Comparison of ENCODE assay signal across 9 cellular contexts in the genomic region with DNA sequence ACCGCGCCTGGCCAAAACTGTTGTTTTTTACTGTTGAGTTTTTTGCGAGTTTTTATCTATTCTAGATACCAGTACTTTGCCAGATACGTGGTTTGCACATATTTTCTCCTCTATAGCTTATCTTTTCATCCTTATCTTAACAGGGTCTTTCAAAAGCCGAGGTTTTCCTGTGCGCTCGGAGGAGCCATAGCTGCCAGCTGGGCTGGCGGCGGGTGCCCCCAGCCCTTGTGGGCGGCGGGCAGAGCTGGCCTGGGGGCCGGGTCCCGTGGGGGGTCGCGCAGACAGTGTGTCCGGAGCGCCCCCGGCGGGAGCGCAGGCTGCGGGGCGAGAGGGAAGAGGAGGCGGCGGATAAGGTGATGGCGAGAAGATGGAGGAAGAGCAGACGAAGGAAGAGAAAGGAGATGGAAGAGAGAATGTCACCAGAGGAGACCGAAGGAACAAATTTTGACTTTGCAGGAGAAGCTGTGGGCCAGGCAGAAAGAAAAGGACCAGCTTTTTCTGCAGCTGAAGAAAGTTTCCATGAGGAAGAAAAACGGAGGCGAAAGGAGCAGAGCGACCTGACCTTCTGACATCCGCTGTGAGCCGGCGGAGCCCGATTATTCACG. TPM values are rescaled to one million over a fixed set of nuclear protein-coding genes. Genes with fewer than 3 reads are reported as not detected.
DNase-seq lines count a peak whose midpoint lies in the region; ATAC-seq, FAIRE-seq and TF ChIP-seq lines count a peak whose summit lies in the region.
"Had no signal": no experiment of that assay in that cellular context is flagged by ENCODE, and none has a peak within 500 bp of the region (broad histone marks: within the 10 kb centered on the region; RNA-seq: fewer than 3 reads in every experiment).

No MANE protein-coding gene starts in this region.

- H3K4me1 ChIP-seq in OCI-LY1 (ENCODE audit: insufficient read depth, low read length, severe bottlenecking), result peaks cover 38% of the 10 kb centered on the region
- peaks cover 3 to 12% (median 12%) of the 10 kb centered on the region in 4 donors for H3K4me1 ChIP-seq in esophagus muscularis mucosa
- H3K4me1 ChIP-seq in psoas muscle, result no peaks in the 10 kb centered on the region
- H3K4me1 ChIP-seq in PC-3 (ENCODE audit: insufficient read depth, low read length), result no peaks in the 10 kb centered on the region

- H3K9me3 ChIP-seq in OCI-LY1 (ENCODE audit: low read length) (no peaks in the 10 kb centered on the region), esophagus muscularis mucosa (no peaks in the 10 kb centered on the region), psoas muscle (no peaks in the 10 kb centered on the region), PC-3 (ENCODE audit: low read length) (no peaks in the 10 kb centered on the region)

- WGBS in esophagus muscularis mucosa, result 13% methylated on average over 32 of the region's 35 CpGs
- 10 to 11% (median 10%) methylated on average over 35 of the region's 35 CpGs for whole genome bisulfite sequencing in psoas muscle, 3 donors

- intact Hi-C loops in esophagus muscularis mucosa (cut with DNase I) (no loop called here), psoas muscle (cut with DNase I) (no loop called here), PC-3 (cut with micrococcal nuclease) (no loop called here)

- H3K79me2 ChIP-seq in OCI-LY1 (ENCODE audit: insufficient read depth, low read length), result no peaks in the 10 kb centered on the region
- no peaks in the 10 kb centered on the region for H3K79me2 ChIP-seq in PC-3 (ENCODE audit: low read length)

- H2AFZ ChIP-seq in OCI-LY1 (ENCODE audit: low read length) (peak overlapping the region; percentile 89), PC-3 (ENCODE audit: low read length) (no peak overlapping the region)

- no peaks in the 10 kb centered on the region; the same call in 1 of the 2 replicates for H3K36me3 ChIP-seq in OCI-LY1 (ENCODE audit: insufficient read depth, low read length)
- H3K36me3 ChIP-seq in esophagus muscularis mucosa, result no peaks in the 10 kb centered on the region
- H3K36me3 ChIP-seq in psoas muscle (ENCODE audit: insufficient read depth in 1 of 2, low read depth in 1 of 2), result no peaks in the 10 kb centered on the region
- H3K36me3 ChIP-seq in PC-3 (ENCODE audit: low read depth, low read length), result no peaks in the 10 kb centered on the region

- TF ChIP-seq EP300 in esophagus muscularis mucosa (IDR thresholded peaks at IDR 0.05), result no peak

- CTCF ChIA-PET in PC-3 (lab: Charles Lee), result no interaction called here

- H3K4me3 ChIP-seq in OCI-LY1 (ENCODE audit: low read depth, low read length, poor library complexity, severe bottlenecking), result peak overlapping the region; percentile 68
- H3K4me3 ChIP-seq in esophagus muscularis mucosa, result peak overlapping the region; percentile 51 to 59 (median 54)
- peak overlapping the region; percentile 63 for H3K4me3 ChIP-seq in psoas muscle
- H3K4me3 ChIP-seq in PC-3 (ENCODE audit: low read length), result no peak overlapping the region

- no TSS peak for BruUV-seq in PC-3 (replicated peaks; lab: Mats Ljungman, UMichigan)

- H3F3A ChIP-seq in OCI-LY1 (ENCODE audit: insufficient read depth, low read length) (no peaks in the 10 kb centered on the region), PC-3 (ENCODE audit: low read length, unreplicated experiment) (no peaks in the 10 kb centered on the region)

- no peak for TF ChIP-seq POLR2A in GM12892 (IDR thresholded peaks at IDR 0.05; ENCODE audit: low read depth, low read length)
- TF ChIP-seq POLR2A in esophagus muscularis mucosa (IDR thresholded peaks at IDR 0.05; ENCODE audit: low read depth), result no peak

- peak overlapping the region; percentile 97 for H3K4me2 ChIP-seq in OCI-LY1 (ENCODE audit: low read length)
- no peak overlapping the region for H3K4me2 ChIP-seq in PC-3 (ENCODE audit: low read length)

- no peaks in the 10 kb centered on the region for H4K20me1 ChIP-seq in OCI-LY1 (ENCODE audit: insufficient read depth, low read length)
- H4K20me1 ChIP-seq in PC-3 (ENCODE audit: low read length), result no peaks in the 10 kb centered on the region

- H3K27me3 ChIP-seq in OCI-LY1 (ENCODE audit: insufficient read depth, low read length) (no peaks in the 10 kb centered on the region), esophagus muscularis mucosa (peaks cover 0 to 10% (median 0%) of the 10 kb centered on the region in 4 donors), psoas muscle (ENCODE audit: insufficient read depth in 3 of 3, low read length in 2 of 3) (peaks cover 0 to 4% (median 0%) of the 10 kb centered on the region in 3 donors), PC-3 (ENCODE audit: low read length) (no peaks in the 10 kb centered on the region)

- POLR2A ChIA-PET in PC-3 (lab: Charles Lee; ENCODE audit: unreplicated experiment), result no interaction called here

- TF ChIP-seq CTCF in OCI-LY1 (IDR thresholded peaks at IDR 0.05; ENCODE audit: low read length), result peak; percentile 31; the same call in 1 of the 2 replicates
- no peak for TF ChIP-seq CTCF in esophagus muscularis mucosa (IDR thresholded peaks at IDR 0.05)
- no peak for TF ChIP-seq CTCF in psoas muscle (IDR thresholded peaks at IDR 0.05)
- no peak for TF ChIP-seq CTCF in PC-3 (conservative IDR thresholded peaks at IDR 0.05; ENCODE audit: low read depth, low read length)

- H3K27ac ChIP-seq in OCI-LY1 (ENCODE audit: low read depth, low read length, poor library complexity, severe bottlenecking), result peak overlapping the region; percentile 82
- H3K27ac ChIP-seq in esophagus muscularis mucosa (replicated peaks in 1 of 4), result peak overlapping the region in 2 of 4 donors; percentile 26 to 50
- H3K27ac ChIP-seq in psoas muscle, result no peak overlapping the region
- H3K27ac ChIP-seq in PC-3 (ENCODE audit: low read length), result no peak overlapping the region

- FAIRE-seq in GM12892 (lab: Jason Lieb, UNC), result peak; percentile 94

- peak overlapping the region; percentile 78 for H3K9ac ChIP-seq in OCI-LY1 (ENCODE audit: low read length)
- H3K9ac ChIP-seq in PC-3 (ENCODE audit: low read length), result no peak overlapping the region

- DNase-seq in GM12892 (ENCODE audit: insufficient read length) (peak; percentile 31), esophagus muscularis mucosa (ENCODE audit: extremely low spot score) (no peak), psoas muscle (no peak), PC-3 (no peak), ecto neural progenitor cell (ENCODE audit: low spot score) (no peak), UCSD-AML1 (lab: John Stamatoyannopoulos, UW; ENCODE audit: unreplicated experiment) (no peak)

- no peaks in the 10 kb centered on the region for H3K9me2 ChIP-seq in OCI-LY1 (ENCODE audit: low read depth, low read length)
- no peaks in the 10 kb centered on the region for H3K9me2 ChIP-seq in PC-3 (replicated peaks; ENCODE audit: low read length)

- ATAC-seq in GM21717 (IDR thresholded peaks at IDR 0.05; ENCODE audit: unreplicated experiment), result peak; percentile 23
- ATAC-seq in psoas muscle, result peak in 3 of 4 donors; percentile 17 to 32 (median 21)
- no peak for ATAC-seq in PC-3

RNA-seq across cellular contexts. Expression of a gene that starts 11.0 kb away (rescaled TPM):
- 593 TPM for polyA plus RNA-seq in GM12892 (2012; ENCODE audit: missing spikeins)
- total RNA-seq in esophagus muscularis mucosa (100 to 1,000 TPM; 312 to 516 (median 413) TPM), psoas muscle (100 to 1,000 TPM; 541 to 778 (median 587) TPM), PC-3 (2014; rRNA removed) (204 and 233 TPM in 2 replicates)
- polyA plus RNA-seq in psoas muscle, result 100 to 1,000 TPM; 397 to 570 (median 513) TPM

RNA-seq across cellular contexts. Expression of a gene that starts 33.9 kb away (rescaled TPM):
- polyA plus RNA-seq in GM12892 (2012; ENCODE audit: missing spikeins), result 91.7 TPM
- total RNA-seq in esophagus muscularis mucosa (10 to 100 TPM; 12.1 to 12.9 (median 12.5) TPM), psoas muscle (1 to 10 TPM; 3.4 to 8.1 (median 6.0) TPM), PC-3 (2014; rRNA removed) (54.0 and 73.0 TPM in 2 replicates)
- 10 to 100 TPM; 10.3 to 20.6 (median 17.2) TPM for polyA plus RNA-seq in psoas muscle

RNA-seq across cellular contexts. Expression of a gene that starts 55.2 kb away (rescaled TPM):
- polyA plus RNA-seq in GM12892 (2012; ENCODE audit: missing spikeins), result not detected
- total RNA-seq in esophagus muscularis mucosa (not detected), psoas muscle (under 1 TPM in 2 of 4 donors, not detected in 2; 0.16 to 0.26 TPM), PC-3 (2014; rRNA removed) (not detected in 2 replicates)
- not detected for polyA plus RNA-seq in psoas muscle
- total RNA-seq: T-helper 1 cell treated with Interleukin-12 subunit alpha and Interleukin-12 subunit beta and Interleukin-4 antibody, amounts not matched to agents 30 ng/mL and 1 ng/mL, for 36 hours had no signal
